In genomic region chrX:11111038-11111851, GRCh38 we compare ENCODE assay signal across 1 cellular context.
A peak's percentile ranks its signal among the peaks of the same experiment; 100 is the strongest.
TF ChIP-seq lines count a peak whose summit lies in the region.

TSS of gene HCCS (plus strand) at chrX:11111332. CDS start at chrX:11112061, 729 bp downstream.

TF ChIP-seq in K562, 482 proteins besides CTCF, POLR2A, EP300 and RAD21 (continued from another document and continues in another):
- TF ChIP-seq GABPA (tag; conservative IDR thresholded peaks at IDR 0.05; ENCODE audit: low read depth) (peak; percentile 95), HES1 (IDR thresholded peaks at IDR 0.05; ENCODE audit: low read depth) (no peak), MAFG (tag; conservative IDR thresholded peaks at IDR 0.05) (no peak), BDP1 (IDR thresholded peaks at IDR 0.05; ENCODE audit: insufficient read depth, insufficient read length) (no peak), ZNF253 (CRISPR knock-in tag; conservative IDR thresholded peaks at IDR 0.05) (no peak), ARID2 (IDR thresholded peaks at IDR 0.05) (no peak), ZNF696 (CRISPR knock-in tag; conservative IDR thresholded peaks at IDR 0.05) (no peak), SUPT5H (IDR thresholded peaks at IDR 0.05) (peak; percentile 94), BRCA1 (IDR thresholded peaks at IDR 0.05) (no peak), BRCA1 (CRISPR knock-in tag; IDR thresholded peaks at IDR 0.05) (no peak), SNRNP70 (optimal IDR thresholded peaks at IDR 0.05; ENCODE audit: low read depth, low read length) (no peak), ZNF75A (CRISPR knock-in tag; IDR thresholded peaks at IDR 0.05) (no peak), DLX4 (CRISPR knock-in tag; IDR thresholded peaks at IDR 0.05) (no peak), ETS2 (tag; IDR thresholded peaks at IDR 0.05; ENCODE audit: borderline replicate concordance, poor library complexity, severe bottlenecking) (no peak), FOXK1 (CRISPR knock-in tag; IDR thresholded peaks at IDR 0.05; ENCODE audit: borderline replicate concordance) (no peak), ZNF780A (CRISPR knock-in tag; IDR thresholded peaks at IDR 0.05) (no peak), ZFX (CRISPR knock-in tag; IDR thresholded peaks at IDR 0.05) (peak; percentile 55), HEY1 (CRISPR knock-in tag; IDR thresholded peaks at IDR 0.05; ENCODE audit: borderline replicate concordance) (no peak), ZC3H8 (IDR thresholded peaks at IDR 0.05) (no peak), RFX5 (IDR thresholded peaks at IDR 0.05; ENCODE audit: low read depth, low read length) (no peak), CBX3 (IDR thresholded peaks at IDR 0.05; ENCODE audit: borderline replicate concordance in 1 of 2, low read length in 2 of 2) (peak in 1 of 2 experiments; percentile 23; a peak in 1 of 3 replicates), POLR2B (IDR thresholded peaks at IDR 0.05; ENCODE audit: low read depth, partially characterized antibody) (peak; percentile 80), NFIX (CRISPR knock-in tag; IDR thresholded peaks at IDR 0.05; ENCODE audit: low read depth) (no peak), CSDE1 (IDR thresholded peaks at IDR 0.05) (no peak), ZBTB8A (IDR thresholded peaks at IDR 0.05; ENCODE audit: partially characterized antibody) (no peak), RBM15 (IDR thresholded peaks at IDR 0.05; ENCODE audit: insufficient read depth, low read length) (no peak), ZNF140 (CRISPR knock-in tag; IDR thresholded peaks at IDR 0.05) (no peak), THRA (IDR thresholded peaks at IDR 0.05) (no peak), ZNF511 (CRISPR knock-in tag; IDR thresholded peaks at IDR 0.05) (peak; percentile 68; the same call in 1 of the 2 replicates), ZNF232 (CRISPR knock-in tag; IDR thresholded peaks at IDR 0.05) (no peak), BRF2 (IDR thresholded peaks at IDR 0.05; ENCODE audit: borderline replicate concordance, insufficient read depth, insufficient read length) (no peak), CEBPZ (IDR thresholded peaks at IDR 0.05; ENCODE audit: borderline replicate concordance, low read depth, low read length) (peak; percentile 57; the same call in 1 of the 2 replicates), ZNF431 (CRISPR knock-in tag; IDR thresholded peaks at IDR 0.05) (no peak), ZNF3 (CRISPR knock-in tag; IDR thresholded peaks at IDR 0.05) (no peak), TEAD1 (CRISPR knock-in tag; IDR thresholded peaks at IDR 0.05) (peak in 1 of 2 experiments; percentile 73; a peak in 2 of 4 replicates), ATF1 (CRISPR knock-in tag; IDR thresholded peaks at IDR 0.05) (peak; percentile 80), ATF1 (tag; IDR thresholded peaks at IDR 0.05) (peak; percentile 85), ETV6 (IDR thresholded peaks at IDR 0.05; ENCODE audit: borderline replicate concordance in 1 of 2, low read depth in 2 of 2, low read length in 1 of 2) (no peak), ETV6 (CRISPR knock-in tag; IDR thresholded peaks at IDR 0.05; ENCODE audit: borderline replicate concordance) (no peak), POLR2AphosphoS5 (IDR thresholded peaks at IDR 0.05; ENCODE audit: control insufficient read depth, insufficient read depth, low read depth, low read length) (0 out of 2 replicates have a peak, but pooled peaks have one; percentile 13), ZC3H11A (IDR thresholded peaks at IDR 0.05; ENCODE audit: low read depth, low read length) (no peak), NKRF (IDR thresholded peaks at IDR 0.05; ENCODE audit: borderline replicate concordance) (peak; percentile 36; the same call in 1 of the 2 replicates), ZBED1 (IDR thresholded peaks at IDR 0.05) (no peak; the same call in 1 of the 2 replicates), HDAC3 (IDR thresholded peaks at IDR 0.05; ENCODE audit: borderline replicate concordance, partially characterized antibody) (no peak), CHCHD3 (CRISPR knock-in tag; IDR thresholded peaks at IDR 0.05) (peak; percentile 33; the same call in 1 of the 2 replicates), DEAF1 (CRISPR knock-in tag; IDR thresholded peaks at IDR 0.05) (no peak), STAT6 (CRISPR knock-in tag; IDR thresholded peaks at IDR 0.05) (no peak), ZNF518B (CRISPR knock-in tag; IDR thresholded peaks at IDR 0.05) (no peak), HMGN3 (IDR thresholded peaks at IDR 0.05; ENCODE audit: borderline replicate concordance, extremely low read depth, insufficient read length, low read depth, low read length) (peak; percentile 26), ZNF77 (CRISPR knock-in tag; IDR thresholded peaks at IDR 0.05) (no peak)
